10 cellular contexts compared by ENCODE assay signal in genomic region chr17:76524598-76525512, GRCh38. TPM values are rescaled to one million over a fixed set of nuclear protein-coding genes. Genes with fewer than 3 reads are reported as not detected.
DNase-seq lines count a peak whose midpoint lies in the region; ATAC-seq and TF ChIP-seq lines count a peak whose summit lies in the region.
"Had no signal": no experiment of that assay in that cellular context is flagged by ENCODE, and none has a peak within 500 bp of the region (broad histone marks: within the 10 kb centered on the region; RNA-seq: fewer than 3 reads in every experiment).

No MANE protein-coding gene starts in this region.

- H3K9ac ChIP-seq in HCT116 (ENCODE audit: low read length), result no peak overlapping the region

- H3K9me3 Mint-ChIP-seq in chondrocyte (ENCODE audit: low read depth), result no peaks in the 10 kb centered on the region
- no peaks in the 10 kb centered on the region for H3K9me3 Mint-ChIP-seq in CD4-positive, alpha-beta T cell
- H3K9me3 Mint-ChIP-seq in T-helper 2 cell treated with Interferon-gamma antibody and Interleukin-4, amounts not matched to agents 5 μg/mL and 100 μg/mL, for 36 hours, result no peaks in the 10 kb centered on the region
- H3K9me3 Mint-ChIP-seq: activated CD4-positive, alpha-beta memory T cell treated with anti-CD3 and anti-CD28 coated beads for 36 hours; central memory CD8-positive, alpha-beta T cell had no signal

- no peaks in the 10 kb centered on the region for H4K20me1 ChIP-seq in HCT116 (ENCODE audit: insufficient read depth)

- no peak for ATAC-seq in HCT116
- ATAC-seq in right lobe of liver, result peak; percentile 58 to 66 (median 60)
- ATAC-seq in CD4-positive, alpha-beta T cell (ENCODE audit: poor library complexity), result no peak
- ATAC-seq in GM18858 (IDR thresholded peaks at IDR 0.05; ENCODE audit: unreplicated experiment), result no peak

- H3K79me2 ChIP-seq in HCT116 (ENCODE audit: insufficient read depth, low read length), result no peaks in the 10 kb centered on the region

- peaks cover 8 to 33% of the 10 kb centered on the region in 2 experiments; a peak in 3 of 4 replicates for H3K4me1 ChIP-seq in HCT116 (ENCODE audit: control insufficient read depth in 1 of 2, insufficient read depth in 2 of 2, low read length in 2 of 2)
- H3K4me1 ChIP-seq in right lobe of liver, result peaks cover 0 to 24% (median 11%) of the 10 kb centered on the region in 4 donors
- peaks cover 24 to 71% (median 53%) of the 10 kb centered on the region in 6 donors for H3K4me1 ChIP-seq in spleen

- H3K36me3 ChIP-seq in HCT116 (ENCODE audit: control insufficient read depth in 1 of 2, insufficient read depth in 2 of 2, low read length in 2 of 2), result no peaks in the 10 kb centered on the region
- no peaks in the 10 kb centered on the region for H3K36me3 ChIP-seq in right lobe of liver
- H3K36me3 ChIP-seq in spleen, result no peaks in the 10 kb centered on the region

- peaks cover 39% of the 10 kb centered on the region for H3K4me1 Mint-ChIP-seq in chondrocyte (ENCODE audit: low read depth)
- H3K4me1 Mint-ChIP-seq in CD4-positive, alpha-beta T cell (ENCODE audit: low read depth), result peaks cover 31% of the 10 kb centered on the region
- peaks cover 10% of the 10 kb centered on the region for H3K4me1 Mint-ChIP-seq in T-helper 2 cell treated with Interferon-gamma antibody and Interleukin-4, amounts not matched to agents 5 μg/mL and 100 μg/mL, for 36 hours (ENCODE audit: low read depth)

- DNase-seq in HCT116 (ENCODE audit: low read depth, low spot score) (no peak), chondrocyte (ENCODE audit: low spot score) (no peak), right lobe of liver (peak; percentile 62 to 68 (median 66)), spleen (no peak), NCI-H345 treated with DMSO at 0.1 percent for 48 hours (lab: John Stamatoyannopoulos, UW; ENCODE audit: unreplicated experiment) (no peak)
- DNase-seq in CD4-positive, alpha-beta T cell, result no peak
- no peak for DNase-seq in T-helper 2 cell treated with Interferon-gamma antibody and Interleukin-4, amounts not matched to agents 5 μg/mL and 100 μg/mL, for 36 hours (ENCODE audit: low spot score)
- DNase-seq: activated CD4-positive, alpha-beta memory T cell treated with anti-CD3 and anti-CD28 coated beads for 36 hours had no signal

- POLR2A ChIA-PET in HCT116 (lab: Charles Lee), result interaction anchor here (0.7 kb wide), 1 partner anchor 22 kb away, joined by 5 read pairs; no protein-coding TSS in a partner anchor
- POLR2A ChIA-PET in CD4-positive, alpha-beta T cell (lab: Charles Lee), result interaction anchor here (0.6 to 1.2 kb wide), 2 partner anchors 20 to 32 kb away, joined by 4 read pairs; no protein-coding TSS in a partner anchor

- H3K27me3 ChIP-seq in HCT116 (ENCODE audit: insufficient read depth, low read length) (no peaks in the 10 kb centered on the region), right lobe of liver (no peaks in the 10 kb centered on the region), spleen (replicated peaks in 1 of 7) (peaks cover 0 to 23% (median 0%) of the 10 kb centered on the region in 7 donors)
- H3K27me3 ChIP-seq in CD4-positive, alpha-beta T cell (ENCODE audit: control insufficient read depth, insufficient read depth, low read length), result no peaks in the 10 kb centered on the region

- no peak overlapping the region; the same call in 1 of the 2 replicates for H3K27ac ChIP-seq in HCT116 (ENCODE audit: low read depth, low read length)
- no peak overlapping the region for H3K27ac ChIP-seq in right lobe of liver
- H3K27ac ChIP-seq in spleen, result peak overlapping the region in 7 of 8 donors; percentile 19 to 67 (median 60)
- no peak overlapping the region for H3K27ac ChIP-seq in CD4-positive, alpha-beta T cell (ENCODE audit: low read depth, low read length)

- CTCF ChIA-PET in HCT116 (lab: Charles Lee), result interaction anchor here (1.2 to 2.9 kb wide), 4 partner anchors 16 to 201 kb away, joined by 3 to 55 read pairs (median 3); partner anchors contain the start of genes JMJD6, METTL23 and PRCD
- CTCF ChIA-PET in CD4-positive, alpha-beta T cell (lab: Charles Lee), result interaction anchor here (1.3 to 3.6 kb wide), 2 partner anchors 98 to 99 kb away, joined by 4 to 60 read pairs; no protein-coding TSS in a partner anchor

- H3K9me3 ChIP-seq in HCT116 (ENCODE audit: control insufficient read depth in 1 of 2, insufficient read depth in 1 of 2, low read depth in 1 of 2, low read length in 2 of 2) (no peaks in the 10 kb centered on the region), right lobe of liver (no peaks in the 10 kb centered on the region), spleen (no peaks in the 10 kb centered on the region)
- H3K9me3 ChIP-seq in CD4-positive, alpha-beta T cell (ENCODE audit: control insufficient read depth, low read length), result no peaks in the 10 kb centered on the region

- 38% methylated on average over 16 of the region's 25 CpGs for WGBS in right lobe of liver (ENCODE audit: insufficient coverage, low coverage, low lambda C conversion rate, missing lambda C conversion rate)
- 59 to 73% (median 60%) methylated on average over 25 of the region's 25 CpGs for WGBS in spleen, 5 donors

- peaks cover 6% of the 10 kb centered on the region for H3K27me3 Mint-ChIP-seq in chondrocyte (ENCODE audit: low read depth)
- no peaks in the 10 kb centered on the region for H3K27me3 Mint-ChIP-seq in CD4-positive, alpha-beta T cell
- peaks cover 14% of the 10 kb centered on the region for H3K27me3 Mint-ChIP-seq in T-helper 2 cell treated with Interferon-gamma antibody and Interleukin-4, amounts not matched to agents 5 μg/mL and 100 μg/mL, for 36 hours (ENCODE audit: low read depth)
- H3K27me3 Mint-ChIP-seq: central memory CD8-positive, alpha-beta T cell had no signal

- peak overlapping the region; percentile 76 for H3K27ac Mint-ChIP-seq in chondrocyte (ENCODE audit: unreplicated experiment)
- no peak overlapping the region for H3K27ac Mint-ChIP-seq in CD4-positive, alpha-beta T cell
- no peak overlapping the region for H3K27ac Mint-ChIP-seq in T-helper 2 cell treated with Interferon-gamma antibody and Interleukin-4, amounts not matched to agents 5 μg/mL and 100 μg/mL, for 36 hours
- H3K27ac Mint-ChIP-seq: activated CD4-positive, alpha-beta memory T cell treated with anti-CD3 and anti-CD28 coated beads for 36 hours had no signal

- H3K36me3 Mint-ChIP-seq in chondrocyte (ENCODE audit: low read depth), result no peaks in the 10 kb centered on the region
- H3K36me3 Mint-ChIP-seq in CD4-positive, alpha-beta T cell (ENCODE audit: low read depth), result no peaks in the 10 kb centered on the region
- H3K36me3 Mint-ChIP-seq in T-helper 2 cell treated with Interferon-gamma antibody and Interleukin-4, amounts not matched to agents 5 μg/mL and 100 μg/mL, for 36 hours (ENCODE audit: low read depth), result no peaks in the 10 kb centered on the region
- H3K36me3 Mint-ChIP-seq: activated CD4-positive, alpha-beta memory T cell treated with anti-CD3 and anti-CD28 coated beads for 36 hours had no signal

- RAD21 ChIA-PET in HCT116 (lab: Charles Lee; ENCODE audit: low non-redundant PET in 1 of 2, low total read pairs in 2 of 2, uncharacterized antibody in 2 of 2, unreplicated experiment in 2 of 2), result interaction anchor here in 1 of 2 experiments (2.8 kb wide), 1 partner anchor 99 kb away, joined by 17 read pairs; no protein-coding TSS in a partner anchor

- BruUV-seq in HCT116 (replicated peaks; lab: Mats Ljungman, UMichigan), result no TSS peak

- H3K4me3 Mint-ChIP-seq in chondrocyte (ENCODE audit: unreplicated experiment), result peak overlapping the region; percentile 44
- no peak overlapping the region for H3K4me3 Mint-ChIP-seq in CD4-positive, alpha-beta T cell
- no peak overlapping the region for H3K4me3 Mint-ChIP-seq in T-helper 2 cell treated with Interferon-gamma antibody and Interleukin-4, amounts not matched to agents 5 μg/mL and 100 μg/mL, for 36 hours
- H3K4me3 Mint-ChIP-seq: activated CD4-positive, alpha-beta memory T cell treated with anti-CD3 and anti-CD28 coated beads for 36 hours had no signal

- no peak for TF ChIP-seq RAD21 in HCT116 (IDR thresholded peaks at IDR 0.05; ENCODE audit: low read depth)

- no peak overlapping the region for H2AFZ ChIP-seq in HCT116 (ENCODE audit: low read depth, low read length, poor library complexity, severe bottlenecking)

- TF ChIP-seq CTCF in HCT116 (IDR thresholded peaks at IDR 0.05 in 2 of 3, conservative IDR thresholded peaks at IDR 0.05 in 1 of 3; ENCODE audit: borderline replicate concordance in 1 of 3, insufficient read depth in 1 of 3, low read depth in 2 of 3, low read length in 2 of 3) (no peak), chondrocyte (IDR thresholded peaks at IDR 0.05) (no peak), right lobe of liver (IDR thresholded peaks at IDR 0.05) (no peak), spleen (IDR thresholded peaks at IDR 0.05 in 8 of 11, conservative IDR thresholded peaks at IDR 0.05 in 3 of 11) (no peak)
- no peak for TF ChIP-seq CTCF in CD4-positive, alpha-beta T cell (IDR thresholded peaks at IDR 0.05)

- H3K9me2 ChIP-seq in HCT116 (ENCODE audit: insufficient read depth), result no peaks in the 10 kb centered on the region

- no peak overlapping the region for H3K4me3 ChIP-seq in HCT116 (replicated peaks in 1 of 2; ENCODE audit: low read depth in 1 of 2, low read length in 2 of 2)
- no peak overlapping the region for H3K4me3 ChIP-seq in right lobe of liver
- H3K4me3 ChIP-seq in spleen, result no peak overlapping the region

- intact Hi-C loops in HCT116 (cut with micrococcal nuclease) (no loop called here), right lobe of liver (cut with DNase I) (loop anchor here in 1 of 2 donors (10.0 kb wide), 1 partner anchor 50 kb away; no protein-coding TSS in a partner anchor), spleen (cut with DNase I; ENCODE audit: low total_unique reads) (loop anchor here (5.0 kb wide), 1 partner anchor 97 kb away; no protein-coding TSS in a partner anchor)
- intact Hi-C loops in CD4-positive, alpha-beta T cell (cut with DNase I, micrococcal nuclease), result no loop called here

- TF ChIP-seq POLR2A in HCT116 (IDR thresholded peaks at IDR 0.05; ENCODE audit: borderline replicate concordance, extremely low read depth, insufficient read depth, insufficient read length), result peak; percentile 39
- TF ChIP-seq POLR2A in right lobe of liver (IDR thresholded peaks at IDR 0.05), result no peak
- TF ChIP-seq POLR2A in spleen (IDR thresholded peaks at IDR 0.05), result no peak

- no peak overlapping the region for H3K4me2 ChIP-seq in HCT116 (ENCODE audit: low read length)

RNA-seq across cellular contexts. Expression of gene CYGB, which starts 12.7 kb away (rescaled TPM):
- 0.66 TPM for total RNA-seq in HCT116 (2021; ENCODE audit: unreplicated experiment)
- 0.22 and 0.36 TPM in 2 replicates for polyA plus RNA-seq in HCT116 (2012)
- 0.48 to 5.4 TPM (median 4.6 TPM) in 3 replicates for total RNA-seq in chondrocyte
- total RNA-seq in right lobe of liver, result 1 to 10 TPM; 1.8 to 4.1 (median 3.1) TPM
- 10 to 100 TPM in 3 of 7 donors, 1 to 10 TPM in 4; 5.0 to 21.0 (median 9.9) TPM for total RNA-seq in spleen
- polyA plus RNA-seq in spleen, result 1 to 10 TPM; 3.5 to 5.8 (median 5.5) TPM
- total RNA-seq in CD4-positive, alpha-beta T cell, result not detected
- total RNA-seq: activated CD4-positive, alpha-beta memory T cell treated with anti-CD3 and anti-CD28 coated beads for 36 hours had no signal

RNA-seq across cellular contexts. Expression of gene PRCD, which starts 15.0 kb away (rescaled TPM):
- total RNA-seq in HCT116 (2021; ENCODE audit: unreplicated experiment), result not detected
- 0.39 and 0.62 TPM in 2 replicates for polyA plus RNA-seq in HCT116 (2012)
- total RNA-seq in chondrocyte, result 0.55 to 1.0 TPM (median 0.92 TPM) in 3 replicates
- total RNA-seq in right lobe of liver, result 1 to 10 TPM in 1 of 6 experiments, under 1 TPM in 2, not detected in 3; 0.12 to 1.3 (median 0.22) TPM
- total RNA-seq in spleen, result 10 to 100 TPM in 2 of 7 donors, 1 to 10 TPM in 5; 3.5 to 18.8 (median 9.2) TPM
- polyA plus RNA-seq in spleen, result 10 to 100 TPM; 28.9 to 54.1 (median 29.6) TPM
- total RNA-seq in CD4-positive, alpha-beta T cell, result not detected
- total RNA-seq: activated CD4-positive, alpha-beta memory T cell treated with anti-CD3 and anti-CD28 coated beads for 36 hours had no signal

RNA-seq across cellular contexts. Expression of gene RHBDF2, which starts 23.6 kb away (rescaled TPM):
- total RNA-seq in HCT116 (2021; ENCODE audit: unreplicated experiment) (61.1 TPM), chondrocyte (4.7 to 5.4 TPM (median 4.9 TPM) in 3 replicates), right lobe of liver (10 to 100 TPM in 3 of 6 experiments, 1 to 10 TPM in 3; 7.1 to 18.6 (median 11.0) TPM), spleen (100 to 1,000 TPM in 4 of 7 donors, 10 to 100 TPM in 3; 95.1 to 147 (median 114) TPM)
- 34.4 and 40.6 TPM in 2 replicates for polyA plus RNA-seq in HCT116 (2012)
- 10 to 100 TPM; 31.4 to 72.7 (median 53.3) TPM for polyA plus RNA-seq in spleen
- total RNA-seq in CD4-positive, alpha-beta T cell, result 10 to 100 TPM; 22.6 to 24.9 TPM

RNA-seq across cellular contexts. Expression of gene AANAT, which starts 57.5 kb away (rescaled TPM):
- total RNA-seq in HCT116 (2021; ENCODE audit: unreplicated experiment), result not detected
- 0.24 and 0.36 TPM in 2 replicates for polyA plus RNA-seq in HCT116 (2012)
- total RNA-seq in chondrocyte, result not detected in 3 replicates
- total RNA-seq in right lobe of liver, result not detected
- total RNA-seq in spleen, result not detected
- polyA plus RNA-seq in spleen, result under 1 TPM in 2 of 3 donors, not detected in 1; 0.19 to 0.22 TPM
- total RNA-seq in CD4-positive, alpha-beta T cell, result under 1 TPM in 1 of 2 experiments, not detected in 1; 0.14 TPM
- total RNA-seq: activated CD4-positive, alpha-beta memory T cell treated with anti-CD3 and anti-CD28 coated beads for 36 hours had no signal

Comparison
In these comparisons a context has a peak if more than half of its experiments do, and no peak if none do; other contexts are left out.
1. ATAC-seq: peak in right lobe of liver (4 of 4); none in HCT116 (single experiment), CD4-positive, alpha-beta T cell (single experiment) and GM18858 (single experiment).
2. DNase-seq: peak in right lobe of liver (3 of 3); none in HCT116 (single experiment), chondrocyte (single experiment), spleen (single experiment), CD4-positive, alpha-beta T cell (0 of 10), T-helper 2 cell treated with Interferon-gamma antibody and Interleukin-4, amounts not matched to agents 5 μg/mL and 100 μg/mL, for 36 hours (single experiment) and NCI-H345 treated with DMSO at 0.1 percent for 48 hours (single experiment).
3. H3K27ac ChIP-seq: peak in spleen (7 of 8); none in HCT116 (single experiment), right lobe of liver (0 of 3) and CD4-positive, alpha-beta T cell (single experiment).